ENCODE assay signal across 12 cellular contexts in the genomic region with DNA sequence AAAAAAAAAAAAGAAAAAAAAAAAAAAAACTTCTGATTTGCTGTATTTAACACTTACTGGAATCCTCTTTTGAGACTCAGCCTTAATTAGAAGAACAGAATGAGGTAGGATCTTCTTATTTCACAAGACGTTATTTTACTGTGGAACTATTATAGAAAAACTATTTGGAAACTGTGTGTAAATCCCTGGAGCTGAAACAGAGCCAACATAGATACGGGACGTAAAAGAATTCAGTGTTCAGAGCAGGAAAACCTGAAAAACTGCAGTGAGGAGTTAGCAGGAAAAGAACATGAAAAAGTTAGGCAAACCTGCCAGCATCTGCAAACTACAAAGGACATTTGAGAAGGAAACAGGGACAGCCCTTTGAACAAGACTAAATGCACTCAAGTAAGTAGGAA. TPM values are rescaled to one million over a fixed set of nuclear protein-coding genes. Genes with fewer than 3 reads are reported as not detected.
DNase-seq lines count a peak whose midpoint lies in the region; ATAC-seq and TF ChIP-seq lines count a peak whose summit lies in the region.
"Had no signal": no experiment of that assay in that cellular context is flagged by ENCODE, and none has a peak within 500 bp of the region (broad histone marks: within the 10 kb centered on the region; RNA-seq: fewer than 3 reads in every experiment).

No MANE protein-coding gene starts in this region.

- CTCF ChIA-PET in naive thymus-derived CD4-positive, alpha-beta T cell (lab: Charles Lee), result interaction anchor here (0.6 to 1.6 kb wide), 8 partner anchors 13 to 318 kb away, joined by 3 to 6 read pairs (median 4); no protein-coding TSS in a partner anchor

- no peak for TF ChIP-seq POLR2A in lower leg skin (IDR thresholded peaks at IDR 0.05)

- peak overlapping the region; percentile 90 to 99 (median 93) for H3K27ac Mint-ChIP-seq in naive thymus-derived CD4-positive, alpha-beta T cell

- H3K79me2 ChIP-seq in KMS-11 (ENCODE audit: insufficient read depth, low read depth), result peaks cover 56% of the 10 kb centered on the region

- peak overlapping the region; percentile 79 to 93 (median 86) for H3K4me3 Mint-ChIP-seq in naive thymus-derived CD4-positive, alpha-beta T cell

- H3K9me3 Mint-ChIP-seq in naive thymus-derived CD4-positive, alpha-beta T cell, result no peaks in the 10 kb centered on the region

- ATAC-seq in naive thymus-derived CD4-positive, alpha-beta T cell, result no peak
- no peak for ATAC-seq in HG03025 (IDR thresholded peaks at IDR 0.05; ENCODE audit: low FRiP score, unreplicated experiment)

- 31 to 34% methylated on average over 3 of the region's 3 CpGs for WGBS in lower leg skin, 2 donors

- peaks cover 0 to 14% (median 7%) of the 10 kb centered on the region in 5 donors for H3K36me3 Mint-ChIP-seq in naive thymus-derived CD4-positive, alpha-beta T cell

- H3K4me1 ChIP-seq in BLaER1, result peaks cover 32% of the 10 kb centered on the region
- peaks cover 35% of the 10 kb centered on the region for H3K4me1 ChIP-seq in KMS-11 (ENCODE audit: low read depth, poor library complexity, severe bottlenecking)
- H3K4me1 ChIP-seq in colonic mucosa, result no peaks in the 10 kb centered on the region
- H3K4me1 ChIP-seq in naive thymus-derived CD4-positive, alpha-beta T cell (ENCODE audit: control insufficient read depth in 2 of 2, insufficient read depth in 2 of 2, low read length in 2 of 2), result peaks cover 10 to 21% of the 10 kb centered on the region in 2 donors

- H3K27me3 Mint-ChIP-seq in naive thymus-derived CD4-positive, alpha-beta T cell, result no peaks in the 10 kb centered on the region

- POLR2A ChIA-PET in naive thymus-derived CD4-positive, alpha-beta T cell (lab: Charles Lee), result interaction anchor here (0.6 to 7.1 kb wide), 16 partner anchors 13 to 338 kb away, joined by 3 to 136 read pairs (median 6); no protein-coding TSS in a partner anchor

- intact Hi-C loops in colonic mucosa (cut with DNase I), result loop anchor here (10.0 kb wide), 1 partner anchor 48 kb away; no protein-coding TSS in a partner anchor
- intact Hi-C loops in naive thymus-derived CD4-positive, alpha-beta T cell (cut with micrococcal nuclease), result loop anchor here in 1 of 2 donors (5.0 kb wide), 1 partner anchor 95 kb away; no protein-coding TSS in a partner anchor
- intact Hi-C loops in lower leg skin (cut with DNase I; ENCODE audit: low total_unique reads), result no loop called here

- H3K27ac ChIP-seq in BLaER1, result no peak overlapping the region
- H3K27ac ChIP-seq in KMS-11, result peak overlapping the region; percentile 75
- peak overlapping the region; percentile 92 for H3K27ac ChIP-seq in colonic mucosa
- peak overlapping the region; percentile 95 for H3K27ac ChIP-seq in naive thymus-derived CD4-positive, alpha-beta T cell (ENCODE audit: low read depth, low read length)

- DNase-seq in colonic mucosa, result peak; percentile 27
- DNase-seq in naive thymus-derived CD4-positive, alpha-beta T cell, result no peak
- no peak for DNase-seq in stimulated activated naive CD4-positive, alpha-beta T cell (lab: John Stamatoyannopoulos, UW)
- no peak for DNase-seq in lower leg skin (ENCODE audit: low spot score in 2 of 2)
- DNase-seq in NCI-H524 (lab: John Stamatoyannopoulos, UW), result no peak
- DNase-seq: islet precursor cell, Karpas-422, SHP77 had no signal

- H2AFZ ChIP-seq in KMS-11 (ENCODE audit: low read depth), result no peak overlapping the region

- peaks cover 19 to 67% (median 56%) of the 10 kb centered on the region in 7 donors for H3K4me1 Mint-ChIP-seq in naive thymus-derived CD4-positive, alpha-beta T cell

- H3K27me3 ChIP-seq in BLaER1, result no peaks in the 10 kb centered on the region
- H3K27me3 ChIP-seq in KMS-11 (ENCODE audit: insufficient read depth, low read depth), result no peaks in the 10 kb centered on the region
- H3K27me3 ChIP-seq in colonic mucosa, result no peaks in the 10 kb centered on the region
- no peaks in the 10 kb centered on the region for H3K27me3 ChIP-seq in naive thymus-derived CD4-positive, alpha-beta T cell (ENCODE audit: control insufficient read depth in 2 of 2, insufficient read depth in 2 of 2, low read length in 2 of 2)

- H3K36me3 ChIP-seq in BLaER1 (no peaks in the 10 kb centered on the region), KMS-11 (ENCODE audit: insufficient read depth) (no peaks in the 10 kb centered on the region), colonic mucosa (no peaks in the 10 kb centered on the region)
- H3K36me3 ChIP-seq in naive thymus-derived CD4-positive, alpha-beta T cell (ENCODE audit: control insufficient read depth in 2 of 3, insufficient read depth in 3 of 3, low read length in 3 of 3), result peaks cover 0 to 6% (median 0%) of the 10 kb centered on the region in 3 experiments
- H3K36me3 ChIP-seq: HAP-1 had no signal

- H3K4me2 ChIP-seq in BLaER1 (peak overlapping the region; percentile 88; the same call in 1 of the 2 replicates), KMS-11 (peak overlapping the region; percentile 66)

- H4K20me1 ChIP-seq in BLaER1 (no peaks in the 10 kb centered on the region), KMS-11 (ENCODE audit: insufficient read depth) (no peaks in the 10 kb centered on the region)

- H3K9me3 ChIP-seq in BLaER1 (no peaks in the 10 kb centered on the region), colonic mucosa (no peaks in the 10 kb centered on the region)
- H3K9me3 ChIP-seq in naive thymus-derived CD4-positive, alpha-beta T cell (ENCODE audit: control insufficient read depth in 2 of 3, low read length in 3 of 3), result no peaks in the 10 kb centered on the region
- H3K9me3 ChIP-seq: HAP-1 had no signal

- H3K4me3 ChIP-seq in BLaER1 (no peak overlapping the region), KMS-11 (IDR thresholded peaks at IDR 0.05; ENCODE audit: insufficient read depth, low read depth, low read length) (no peak overlapping the region), colonic mucosa (peak overlapping the region; percentile 12), lower leg skin (ENCODE audit: low read depth, poor library complexity, severe bottlenecking) (no peak overlapping the region)
- H3K4me3 ChIP-seq in naive thymus-derived CD4-positive, alpha-beta T cell (ENCODE audit: low read length), result peak overlapping the region; percentile 41
- H3K4me3 ChIP-seq: HAP-1 had no signal

- TF ChIP-seq CTCF in KMS-11 (conservative IDR thresholded peaks at IDR 0.05; ENCODE audit: low read depth, low read length) (no peak), colonic mucosa (IDR thresholded peaks at IDR 0.05) (no peak), lower leg skin (IDR thresholded peaks at IDR 0.05) (no peak)

- H3K9ac ChIP-seq in BLaER1 (no peak overlapping the region), KMS-11 (peak overlapping the region; percentile 79), colonic mucosa (ENCODE audit: low read depth in 2 of 2, low read length in 2 of 2) (peak overlapping the region in 1 of 2 donors; percentile 82)

RNA-seq across cellular contexts. Expression of a gene that starts 3.4 kb away (rescaled TPM):
- total RNA-seq in colonic mucosa, result 10 to 100 TPM; 45.7 to 73.0 TPM
- 100 to 1,000 TPM in 3 of 5 experiments, 10 to 100 TPM in 2; 72.6 to 104 (median 100) TPM for total RNA-seq in naive thymus-derived CD4-positive, alpha-beta T cell
- 10 to 100 TPM; 17.3 to 55.2 TPM for polyA plus RNA-seq in naive thymus-derived CD4-positive, alpha-beta T cell
- 10 to 100 TPM; 37.8 to 67.6 (median 50.5) TPM for total RNA-seq in lower leg skin

Comparison
In these comparisons a context has a peak if more than half of its experiments do, and no peak if none do; other contexts are left out.
1. H3K4me3 ChIP-seq: peak in colonic mucosa (single experiment) and naive thymus-derived CD4-positive, alpha-beta T cell (single experiment); none in BLaER1 (single experiment), KMS-11 (single experiment) and lower leg skin (single experiment).